In the genomic region with DNA sequence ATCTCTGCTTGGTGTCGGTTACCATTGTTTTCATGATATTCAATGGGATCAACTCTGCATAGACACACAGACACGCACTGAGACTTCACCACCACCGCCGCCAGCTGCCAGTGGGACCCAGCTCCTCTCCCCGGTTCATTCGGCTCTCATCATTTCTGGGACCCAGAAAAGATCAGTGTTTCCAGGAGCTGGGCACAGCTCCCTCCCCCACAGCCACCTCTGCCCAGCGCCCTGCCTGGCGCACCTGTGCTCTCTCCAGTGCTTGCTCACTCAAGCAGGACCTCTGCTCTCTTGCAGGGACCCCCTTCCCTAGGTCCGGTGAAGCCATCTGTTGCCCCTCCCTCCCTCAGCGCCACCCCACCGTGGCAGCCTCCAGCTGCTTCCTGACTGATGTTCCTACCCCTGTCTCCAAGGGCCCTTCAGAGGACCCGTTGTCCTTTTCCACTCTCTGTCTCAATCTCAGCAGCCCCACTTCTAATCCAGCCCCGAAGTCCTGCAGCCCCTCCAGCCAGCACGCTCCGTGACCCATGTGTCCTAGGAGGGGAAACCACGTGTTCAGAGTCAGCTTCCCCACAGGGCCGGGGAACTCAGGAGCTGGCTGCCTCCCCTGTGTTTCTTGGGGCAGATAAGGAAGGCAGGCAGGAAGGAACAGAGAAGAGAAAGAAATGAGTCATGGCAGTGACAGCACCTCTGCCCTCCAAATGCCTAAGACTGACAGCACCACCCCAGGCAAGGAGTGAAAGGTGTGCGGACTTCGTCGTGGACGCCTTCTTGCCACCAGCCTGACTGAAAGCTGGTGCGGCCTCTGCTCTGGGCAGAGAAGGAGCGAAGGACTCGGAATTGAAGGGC, we compare ENCODE assay signal across 18 cellular contexts.
A peak's percentile ranks its signal among the peaks of the same experiment; 100 is the strongest.
DNase-seq lines count a peak whose midpoint lies in the region; ATAC-seq and TF ChIP-seq lines count a peak whose summit lies in the region.
"Had no signal": no experiment of that assay in that cellular context is flagged by ENCODE, and none has a peak within 500 bp of the region (broad histone marks: within the 10 kb centered on the region; RNA-seq: fewer than 3 reads in every experiment).

No MANE protein-coding gene starts in this region.

- peaks cover 9% of the 10 kb centered on the region for H3K27me3 Mint-ChIP-seq in GM23338 (ENCODE audit: insufficient read depth, low read depth, poor library complexity)

- H3K36me3 Mint-ChIP-seq in GM23338 (ENCODE audit: low read depth): no peaks in the 10 kb centered on the region
- H3K36me3 Mint-ChIP-seq: CD4-positive, alpha-beta memory T cell; T-cell had no signal

- no peaks in the 10 kb centered on the region for H3F3A ChIP-seq in GM23338 (replicated peaks; ENCODE audit: low read depth)

- no peaks in the 10 kb centered on the region for H3K27me3 ChIP-seq in GM23338 (ENCODE audit: insufficient read depth)
- H3K27me3 ChIP-seq: ascending aorta, testis had no signal

- H3K4me1 ChIP-seq in GM23338 (ENCODE audit: insufficient read depth): peaks cover 22% of the 10 kb centered on the region
- H3K4me1 ChIP-seq: ascending aorta, testis had no signal

- H3K4me2 ChIP-seq in GM23338: no peak overlapping the region

- H3K36me3 ChIP-seq in GM23338 (ENCODE audit: insufficient read depth): no peaks in the 10 kb centered on the region
- H3K36me3 ChIP-seq: spleen had no signal

- no peak overlapping the region; the same call in 2 of the 3 replicates for H3K4me3 Mint-ChIP-seq in GM23338
- H3K4me3 Mint-ChIP-seq: activated T-cell treated with anti-CD3 and anti-CD28 coated beads, Interleukin-2, amount 50 U/mL, for 24 hours; CD4-positive, alpha-beta memory T cell; T-cell had no signal

- H3K27ac Mint-ChIP-seq in GM23338: peak overlapping the region; percentile 80; the same call in 1 of the 2 replicates
- H3K27ac Mint-ChIP-seq: activated T-cell treated with anti-CD3 and anti-CD28 coated beads, Interleukin-2, amount 50 U/mL, for 24 hours; CD4-positive, alpha-beta memory T cell had no signal

- peak; percentile 51 for DNase-seq in DMS79 treated with DMSO at 0.1 percent for 48 hours (lab: John Stamatoyannopoulos, UW)
- DNase-seq in GM23338 (ENCODE audit: low spot score): no peak
- peak; percentile 93 for DNase-seq in NCI-H69 (lab: John Stamatoyannopoulos, UW)
- DNase-seq in islet precursor cell: peak; percentile 87
- DNase-seq in NCI-H2107 treated with DMSO at 0.1 percent for 48 hours (lab: John Stamatoyannopoulos, UW; ENCODE audit: unreplicated experiment): no peak
- DNase-seq in HPDE6-E6E7 (ENCODE audit: extremely low spot score): no peak
- DNase-seq in stimulated activated CD4-positive, alpha-beta T cell treated with anti-CD3 and anti-CD28 coated beads, Interleukin-12 subunit alpha, Interleukin-12 subunit beta, amount 100 ng/mL, for 4 hours: no peak
- DNase-seq: activated CD4-positive, CD25-positive, alpha-beta regulatory T cell treated with anti-CD3 and anti-CD28 coated beads, Interleukin-2, amount 50 U/mL, for 72 hours; activated T-cell treated with anti-CD3 and anti-CD28 coated beads, Interleukin-2, amount 50 U/mL, for 24 hours; CD4-positive, alpha-beta memory T cell; mesenchymal stem cell; NCI-H146; posterior cingulate gyrus; spleen; T-cell; testis had no signal

- ATAC-seq in GM23338 (no peak; the same call in 2 of the 3 replicates), GM21526 (IDR thresholded peaks at IDR 0.05; ENCODE audit: low FRiP score, unreplicated experiment) (no peak)
- ATAC-seq: T-cell had no signal

- no peak overlapping the region for H3K27ac ChIP-seq in GM23338 (ENCODE audit: low read depth)
- H3K27ac ChIP-seq: ascending aorta, spleen, testis had no signal

- TF ChIP-seq CTCF in GM23338 (conservative IDR thresholded peaks at IDR 0.05; ENCODE audit: low read depth in 2 of 2): no peak

- no peaks in the 10 kb centered on the region for H3K79me2 ChIP-seq in GM23338 (replicated peaks; ENCODE audit: insufficient read depth)

- peaks cover 27% of the 10 kb centered on the region for H3K4me1 Mint-ChIP-seq in GM23338
- H3K4me1 Mint-ChIP-seq: CD4-positive, alpha-beta memory T cell had no signal

- peak overlapping the region; percentile 56; the same call in 1 of the 2 replicates for H2AFZ ChIP-seq in GM23338

- no peaks in the 10 kb centered on the region; the same call in 2 of the 3 replicates for H3K9me3 Mint-ChIP-seq in GM23338
- H3K9me3 Mint-ChIP-seq: activated T-cell treated with anti-CD3 and anti-CD28 coated beads, Interleukin-2, amount 50 U/mL, for 24 hours; T-cell had no signal

- no peaks in the 10 kb centered on the region for H3K9me2 ChIP-seq in GM23338 (ENCODE audit: insufficient read depth)

- H3K4me3 ChIP-seq in GM23338: no peak overlapping the region
- H3K4me3 ChIP-seq: ascending aorta, spleen, testis had no signal

- H4K20me1 ChIP-seq in GM23338 (replicated peaks; ENCODE audit: insufficient read depth): no peaks in the 10 kb centered on the region

TF ChIP-seq in GM23338, 12 proteins besides CTCF, POLR2A, EP300 and RAD21 (continues in another document):
- TF ChIP-seq ZNF114 (CRISPR knock-in tag; IDR thresholded peaks at IDR 0.05): no peak
- TF ChIP-seq, protein P1, sequence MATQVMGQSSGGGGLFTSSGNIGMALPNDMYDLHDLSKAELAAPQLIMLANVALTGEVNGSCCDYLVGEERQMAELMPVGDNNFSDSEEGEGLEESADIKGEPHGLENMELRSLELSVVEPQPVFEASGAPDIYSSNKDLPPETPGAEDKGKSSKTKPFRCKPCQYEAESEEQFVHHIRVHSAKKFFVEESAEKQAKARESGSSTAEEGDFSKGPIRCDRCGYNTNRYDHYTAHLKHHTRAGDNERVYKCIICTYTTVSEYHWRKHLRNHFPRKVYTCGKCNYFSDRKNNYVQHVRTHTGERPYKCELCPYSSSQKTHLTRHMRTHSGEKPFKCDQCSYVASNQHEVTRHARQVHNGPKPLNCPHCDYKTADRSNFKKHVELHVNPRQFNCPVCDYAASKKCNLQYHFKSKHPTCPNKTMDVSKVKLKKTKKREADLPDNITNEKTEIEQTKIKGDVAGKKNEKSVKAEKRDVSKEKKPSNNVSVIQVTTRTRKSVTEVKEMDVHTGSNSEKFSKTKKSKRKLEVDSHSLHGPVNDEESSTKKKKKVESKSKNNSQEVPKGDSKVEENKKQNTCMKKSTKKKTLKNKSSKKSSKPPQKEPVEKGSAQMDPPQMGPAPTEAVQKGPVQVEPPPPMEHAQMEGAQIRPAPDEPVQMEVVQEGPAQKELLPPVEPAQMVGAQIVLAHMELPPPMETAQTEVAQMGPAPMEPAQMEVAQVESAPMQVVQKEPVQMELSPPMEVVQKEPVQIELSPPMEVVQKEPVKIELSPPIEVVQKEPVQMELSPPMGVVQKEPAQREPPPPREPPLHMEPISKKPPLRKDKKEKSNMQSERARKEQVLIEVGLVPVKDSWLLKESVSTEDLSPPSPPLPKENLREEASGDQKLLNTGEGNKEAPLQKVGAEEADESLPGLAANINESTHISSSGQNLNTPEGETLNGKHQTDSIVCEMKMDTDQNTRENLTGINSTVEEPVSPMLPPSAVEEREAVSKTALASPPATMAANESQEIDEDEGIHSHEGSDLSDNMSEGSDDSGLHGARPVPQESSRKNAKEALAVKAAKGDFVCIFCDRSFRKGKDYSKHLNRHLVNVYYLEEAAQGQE (IDR thresholded peaks at IDR 0.05; ENCODE audit: unreplicated experiment): no peak
- TF ChIP-seq, protein P2, sequence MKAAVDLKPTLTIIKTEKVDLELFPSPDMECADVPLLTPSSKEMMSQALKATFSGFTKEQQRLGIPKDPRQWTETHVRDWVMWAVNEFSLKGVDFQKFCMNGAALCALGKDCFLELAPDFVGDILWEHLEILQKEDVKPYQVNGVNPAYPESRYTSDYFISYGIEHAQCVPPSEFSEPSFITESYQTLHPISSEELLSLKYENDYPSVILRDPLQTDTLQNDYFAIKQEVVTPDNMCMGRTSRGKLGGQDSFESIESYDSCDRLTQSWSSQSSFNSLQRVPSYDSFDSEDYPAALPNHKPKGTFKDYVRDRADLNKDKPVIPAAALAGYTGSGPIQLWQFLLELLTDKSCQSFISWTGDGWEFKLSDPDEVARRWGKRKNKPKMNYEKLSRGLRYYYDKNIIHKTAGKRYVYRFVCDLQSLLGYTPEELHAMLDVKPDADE (IDR thresholded peaks at IDR 0.05): no peak
- TF ChIP-seq JUNB (IDR thresholded peaks at IDR 0.05; ENCODE audit: unreplicated experiment): no peak
- TF ChIP-seq STAT1 (IDR thresholded peaks at IDR 0.05; ENCODE audit: unreplicated experiment): no peak
- no peak for TF ChIP-seq ZNF331 (CRISPR knock-in tag; IDR thresholded peaks at IDR 0.05; ENCODE audit: low read depth)
- TF ChIP-seq POLR2AphosphoS5 (IDR thresholded peaks at IDR 0.05; ENCODE audit: low read depth): no peak
- TF ChIP-seq EZH2 (IDR thresholded peaks at IDR 0.05; ENCODE audit: low read depth, unreplicated experiment): no peak
- no peak for TF ChIP-seq EZH2phosphoT487 (IDR thresholded peaks at IDR 0.05; ENCODE audit: unreplicated experiment)
- TF ChIP-seq CREB1 (CRISPR knock-in tag; IDR thresholded peaks at IDR 0.05; ENCODE audit: low read depth): no peak

Comparison
In these comparisons a context has a peak if more than half of its experiments do, and no peak if none do; other contexts are left out.
1. DNase-seq: peak in DMS79 treated with DMSO at 0.1 percent for 48 hours (single experiment), NCI-H69 (single experiment) and islet precursor cell (single experiment); none in GM23338 (single experiment), NCI-H2107 treated with DMSO at 0.1 percent for 48 hours (single experiment), HPDE6-E6E7 (single experiment) and stimulated activated CD4-positive, alpha-beta T cell treated with anti-CD3 and anti-CD28 coated beads, Interleukin-12 subunit alpha, Interleukin-12 subunit beta, amount 100 ng/mL, for 4 hours (single experiment).